In the genomic region with DNA sequence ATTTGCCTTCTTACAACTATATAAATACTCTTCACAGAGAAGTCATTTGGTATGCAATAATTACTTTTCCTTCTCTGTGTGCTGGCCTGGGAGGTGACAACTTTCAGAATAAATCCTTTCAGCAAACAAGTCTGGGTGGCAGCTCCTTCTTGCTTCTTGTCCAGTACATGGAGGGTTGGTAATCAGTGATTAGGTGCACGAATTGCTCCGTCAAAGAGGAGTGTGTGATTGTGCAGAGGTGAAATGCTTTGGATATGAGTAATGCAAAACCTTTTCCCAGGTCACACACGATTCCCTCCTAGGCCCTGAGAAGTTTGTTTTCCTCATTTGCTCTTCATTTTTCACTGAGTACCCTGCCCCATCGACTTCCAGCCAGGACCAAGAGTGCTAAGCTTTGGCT, we compare ENCODE assay signal across 24 cellular contexts.
A peak's percentile ranks its signal among the peaks of the same experiment; 100 is the strongest.
DNase-seq lines count a peak whose midpoint lies in the region; FAIRE-seq and TF ChIP-seq lines count a peak whose summit lies in the region.
"Had no signal": no experiment of that assay in that cellular context is flagged by ENCODE, and none has a peak within 500 bp of the region (broad histone marks: within the 10 kb centered on the region; RNA-seq: fewer than 3 reads in every experiment).

No MANE protein-coding gene starts in this region.

- H4K20me1 ChIP-seq in astrocyte (ENCODE audit: insufficient read depth, low read length) (no peaks in the 10 kb centered on the region), keratinocyte (ENCODE audit: control insufficient read depth, extremely low read depth, insufficient read depth, low read length) (no peaks in the 10 kb centered on the region)

- in situ Hi-C loops in GM13976 (cut with MboI; ENCODE audit: low sequenced_read_pairs, unreplicated experiment) = no loop called here

- H3K27me3 Mint-ChIP-seq in astrocyte (ENCODE audit: low read depth, unreplicated experiment) = no peaks in the 10 kb centered on the region
- no peaks in the 10 kb centered on the region for H3K27me3 Mint-ChIP-seq in type B pancreatic cell

- dilution Hi-C loops in keratinocyte (cut with MboI; ENCODE audit: extremely low pct_ligation_motif_present, low sequenced_read_pairs) = no loop called here

- H3K36me3 Mint-ChIP-seq in astrocyte (ENCODE audit: low read depth, unreplicated experiment) = no peaks in the 10 kb centered on the region
- no peaks in the 10 kb centered on the region for H3K36me3 Mint-ChIP-seq in type B pancreatic cell
- H3K36me3 Mint-ChIP-seq: activated naive CD4-positive, alpha-beta T cell treated with anti-CD3 and anti-CD28 coated beads, Interleukin-2, amount 50 U/mL, for 72 hours had no signal

- no peaks in the 10 kb centered on the region for H3K36me3 ChIP-seq in astrocyte (ENCODE audit: insufficient read depth, low read length)
- no peaks in the 10 kb centered on the region for H3K36me3 ChIP-seq in keratinocyte (ENCODE audit: control insufficient read depth in 2 of 2, extremely low read depth in 1 of 2, insufficient read depth in 2 of 2, low read length in 2 of 2)
- H3K36me3 ChIP-seq: left ventricle myocardium inferior, SJSA1, vagina had no signal

- H3K27ac ChIP-seq in astrocyte (ENCODE audit: low read depth, low read length) (no peak overlapping the region), keratinocyte (ENCODE audit: control insufficient read depth, insufficient read depth, low read length) (no peak overlapping the region)
- H3K27ac ChIP-seq: KMS-11, left ventricle myocardium inferior, SJSA1, vagina had no signal

- H3K79me2 ChIP-seq in astrocyte (ENCODE audit: insufficient read depth, low read length) = no peaks in the 10 kb centered on the region
- H3K79me2 ChIP-seq in keratinocyte (ENCODE audit: control insufficient read depth, insufficient read depth, low read length) = no peaks in the 10 kb centered on the region

- peak; percentile 94 for FAIRE-seq in HTR-8/SVneo (lab: Jason Lieb, UNC)
- no peak for FAIRE-seq in astrocyte (lab: Jason Lieb, UNC)
- peak; percentile 32 for FAIRE-seq in keratinocyte (lab: Jason Lieb, UNC)

- DNase-seq in HTR-8/SVneo (ENCODE audit: insufficient read length, low spot score) (no peak), astrocyte (ENCODE audit: low read depth) (no peak), keratinocyte (ENCODE audit: low read depth, low spot score) (no peak), type B pancreatic cell (ENCODE audit: extremely low spot score, unreplicated experiment) (no peak), activated gamma-delta T cell treated with Interleukin-2 at 50 U/mL for 16 hours (no peak), GM13976 (ENCODE audit: low spot score) (no peak), NCI-H1105 (lab: John Stamatoyannopoulos, UW) (no peak)
- DNase-seq: activated CD4-positive, alpha-beta T cell treated with anti-CD3 and anti-CD28 coated beads, Interleukin-2, amount 10 ng/mL, durations not matched to agents 24 days and 14 days; CD4-positive, alpha-beta T cell; cortex of kidney; endodermal cell; GDM1; glutamatergic neuron; HCEC 1CT; left ventricle myocardium inferior; NCI-H187 treated with DMSO at 0.1 percent for 48 hours; NCI-H2227 treated with DMSO at 0.1 percent for 48 hours; NCI-H748 treated with DMSO at 0.1 percent for 48 hours; posterior cingulate gyrus had no signal

- H3K4me3 ChIP-seq in astrocyte (ENCODE audit: insufficient read depth, low read depth, low read length) (no peak overlapping the region), keratinocyte (ENCODE audit: control insufficient read depth in 2 of 3, extremely low read depth in 1 of 3, insufficient read depth in 2 of 3, low read depth in 1 of 3, low read length in 3 of 3) (no peak overlapping the region)
- H3K4me3 ChIP-seq: left ventricle myocardium inferior, SJSA1, vagina had no signal

- H3K4me3 Mint-ChIP-seq in astrocyte (ENCODE audit: unreplicated experiment) (no peak overlapping the region), type B pancreatic cell (no peak overlapping the region)
- H3K4me3 Mint-ChIP-seq: activated CD4-positive, alpha-beta T cell treated with anti-CD3 and anti-CD28 coated beads, Interleukin-2, amount 10 ng/mL, durations not matched to agents 24 days and 14 days; CD4-positive, alpha-beta T cell; endodermal cell; neural crest cell had no signal

- H3K4me1 Mint-ChIP-seq in astrocyte (ENCODE audit: low read depth, unreplicated experiment) (peaks cover 20% of the 10 kb centered on the region), type B pancreatic cell (ENCODE audit: unreplicated experiment) (peaks cover 16% of the 10 kb centered on the region)
- H3K4me1 Mint-ChIP-seq: activated CD4-positive, alpha-beta T cell treated with anti-CD3 and anti-CD28 coated beads, Interleukin-2, amount 10 ng/mL, durations not matched to agents 24 days and 14 days had no signal

- H3K27me3 ChIP-seq in astrocyte (ENCODE audit: insufficient read depth, low read length) (peaks cover 3% of the 10 kb centered on the region), keratinocyte (ENCODE audit: control insufficient read depth, extremely low read depth, insufficient read depth, low read length) (no peaks in the 10 kb centered on the region)
- H3K27me3 ChIP-seq: SJSA1, vagina had no signal

- no peak overlapping the region for H3K9ac ChIP-seq in astrocyte (ENCODE audit: low read length)
- no peak overlapping the region for H3K9ac ChIP-seq in keratinocyte (ENCODE audit: control insufficient read depth, extremely low read depth, insufficient read depth, low read length)
- H3K9ac ChIP-seq: KMS-11 had no signal

- H2AFZ ChIP-seq in astrocyte (ENCODE audit: low read depth, low read length) (no peak overlapping the region), keratinocyte (ENCODE audit: control insufficient read depth, low read length) (peak overlapping the region; percentile 81)

- H3K4me2 ChIP-seq in astrocyte (ENCODE audit: low read length) (no peak overlapping the region), keratinocyte (ENCODE audit: control insufficient read depth, extremely low read depth, insufficient read depth, low read depth, low read length) (no peak overlapping the region)
- H3K4me2 ChIP-seq: KMS-11 had no signal

- H3K27ac Mint-ChIP-seq in astrocyte (ENCODE audit: unreplicated experiment) = peak overlapping the region; percentile 81
- peak overlapping the region; percentile 2 for H3K27ac Mint-ChIP-seq in type B pancreatic cell
- H3K27ac Mint-ChIP-seq: activated CD4-positive, alpha-beta T cell treated with anti-CD3 and anti-CD28 coated beads, Interleukin-2, amount 10 ng/mL, durations not matched to agents 24 days and 14 days; activated naive CD4-positive, alpha-beta T cell treated with anti-CD3 and anti-CD28 coated beads, Interleukin-2, amount 50 U/mL, for 72 hours; CD4-positive, alpha-beta T cell; endodermal cell had no signal

- H3K4me1 ChIP-seq in astrocyte (ENCODE audit: insufficient read depth, low read length) (peaks cover 15% of the 10 kb centered on the region), keratinocyte (ENCODE audit: control insufficient read depth, extremely low read depth, insufficient read depth, low read length) (peaks cover 18% of the 10 kb centered on the region)
- H3K4me1 ChIP-seq: left ventricle myocardium inferior, vagina had no signal

- H3K9me3 Mint-ChIP-seq in astrocyte (ENCODE audit: unreplicated experiment) = no peaks in the 10 kb centered on the region
- peaks cover 9% of the 10 kb centered on the region for H3K9me3 Mint-ChIP-seq in type B pancreatic cell
- H3K9me3 Mint-ChIP-seq: CD4-positive, alpha-beta T cell; neural crest cell had no signal

- peaks cover 5% of the 10 kb centered on the region for H3K9me3 ChIP-seq in astrocyte (ENCODE audit: insufficient read depth, low read depth, low read length)
- H3K9me3 ChIP-seq in keratinocyte (ENCODE audit: control insufficient read depth, low read depth, low read length) = no peaks in the 10 kb centered on the region
- H3K9me3 ChIP-seq: vagina had no signal

- peaks cover 3% of the 10 kb centered on the region for H3K9me1 ChIP-seq in keratinocyte (ENCODE audit: control insufficient read depth, extremely low read depth, insufficient read depth, low read length)

- TF ChIP-seq CTCF in astrocyte (IDR thresholded peaks at IDR 0.05; ENCODE audit: insufficient read depth, low read depth, low read length) = no peak
- no peak for TF ChIP-seq CTCF in keratinocyte (optimal IDR thresholded peaks at IDR 0.05 in 1 of 3, IDR thresholded peaks at IDR 0.05 in 1 of 3, conservative IDR thresholded peaks at IDR 0.05 in 1 of 3; ENCODE audit: extremely low read depth in 1 of 3, insufficient read depth in 2 of 3, low read length in 3 of 3)
- no peak for TF ChIP-seq CTCF in type B pancreatic cell (conservative IDR thresholded peaks at IDR 0.05)
- no peak for TF ChIP-seq CTCF in GM13976 (IDR thresholded peaks at IDR 0.05; ENCODE audit: borderline replicate concordance, control extremely low read depth, extremely low read depth, insufficient read depth, missing control alignments)
